In genomic region chr7:110412614-110413013, GRCh38 we compare ENCODE assay signal across 24 cellular contexts.
"Had no signal": no experiment of that assay in that cellular context is flagged by ENCODE, and none has a peak within 500 bp of the region (broad histone marks: within the 10 kb centered on the region; RNA-seq: fewer than 3 reads in every experiment).

No MANE protein-coding gene starts in this region.

- H3K36me3 ChIP-seq: colonic mucosa, esophagus muscularis mucosa, esophagus squamous epithelium, gastrocnemius medialis, gastroesophageal sphincter, heart left ventricle, heart right ventricle had no signal

- H3K27me3 ChIP-seq: colonic mucosa, esophagus muscularis mucosa, esophagus squamous epithelium, foreskin keratinocyte, gastrocnemius medialis, gastroesophageal sphincter, heart left ventricle, heart right ventricle had no signal

- DNase-seq: colonic mucosa; cortex of kidney; dermis blood vessel endothelial cell; dorsolateral prefrontal cortex; effector CD4-positive, alpha-beta T cell; effector CD8-positive, alpha-beta T cell; effector memory CD4-positive, alpha-beta T cell; effector memory CD8-positive, alpha-beta T cell; endodermal cell; erythroblast; esophagus squamous epithelium; foreskin fibroblast; foreskin keratinocyte; foreskin melanocyte; gastrocnemius medialis; glutamatergic neuron; head of caudate nucleus; heart left ventricle; heart right ventricle had no signal

- H3K27ac ChIP-seq: colonic mucosa, coronary artery, dorsolateral prefrontal cortex, epithelial cell of prostate, esophagus muscularis mucosa, esophagus squamous epithelium, foreskin keratinocyte, gastrocnemius medialis, gastroesophageal sphincter, heart left ventricle, heart right ventricle had no signal

- ATAC-seq: effector memory CD8-positive, alpha-beta T cell; esophagus mucosa; foreskin keratinocyte; gastrocnemius medialis; gastroesophageal sphincter; heart left ventricle; heart right ventricle had no signal

- H3K4me3 ChIP-seq: colonic mucosa, coronary artery, dorsolateral prefrontal cortex, esophagus muscularis mucosa, esophagus squamous epithelium, gastrocnemius medialis, gastroesophageal sphincter, heart left ventricle, heart right ventricle had no signal

- H3K9me3 ChIP-seq: colonic mucosa, esophagus muscularis mucosa, esophagus squamous epithelium, gastrocnemius medialis, gastroesophageal sphincter had no signal

- H3K4me1 ChIP-seq: colonic mucosa, esophagus muscularis mucosa, esophagus squamous epithelium, foreskin keratinocyte, gastrocnemius medialis, gastroesophageal sphincter, heart left ventricle, heart right ventricle had no signal
